In the genomic region with DNA sequence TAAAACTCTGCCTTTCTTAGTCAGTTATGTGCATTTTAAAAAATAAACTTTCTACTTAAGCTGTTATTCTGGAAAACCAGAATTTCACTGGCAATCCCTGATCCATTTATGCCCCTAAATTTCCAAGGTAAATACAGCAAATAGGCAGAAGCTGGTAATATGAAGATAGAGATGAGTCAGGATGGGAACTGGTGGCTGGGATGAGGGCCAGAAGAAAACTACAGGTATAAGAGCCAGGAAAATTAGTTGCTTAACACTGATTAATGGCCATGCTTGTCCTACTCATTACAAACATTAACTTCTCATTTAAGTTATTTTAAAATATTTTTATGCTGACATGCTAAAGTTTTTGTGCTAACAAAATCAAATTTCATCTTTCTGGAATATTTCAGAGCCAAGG, we compare ENCODE assay signal across 14 cellular contexts. TPM values are rescaled to one million over a fixed set of nuclear protein-coding genes. Genes with fewer than 3 reads are reported as not detected.
"Had no signal": no experiment of that assay in that cellular context is flagged by ENCODE, and none has a peak within 500 bp of the region (broad histone marks: within the 10 kb centered on the region; RNA-seq: fewer than 3 reads in every experiment).

No MANE protein-coding gene starts in this region.

RNA-seq across cellular contexts. Expression of a gene that starts 37.1 kb away (rescaled TPM):
- total RNA-seq: stomach, subcutaneous adipose tissue, suprapubic skin, temporal lobe, thoracic aorta, thyroid gland, tibial nerve, transverse colon, upper lobe of left lung, upper lobe of right lung, ureter, urinary bladder, uterus, vagina had no signal
